ENCODE assay signal across 1 cellular context in genomic region chr11:115670538-115671200, GRCh38.
A peak's percentile ranks its signal among the peaks of the same experiment; 100 is the strongest.
TF ChIP-seq lines count a peak whose summit lies in the region.

No MANE protein-coding gene starts in this region.

TF ChIP-seq in HEK293, 187 proteins besides CTCF, POLR2A, EP300 and RAD21 (continued from another document and continues in another):
- TF ChIP-seq, protein P1, sequence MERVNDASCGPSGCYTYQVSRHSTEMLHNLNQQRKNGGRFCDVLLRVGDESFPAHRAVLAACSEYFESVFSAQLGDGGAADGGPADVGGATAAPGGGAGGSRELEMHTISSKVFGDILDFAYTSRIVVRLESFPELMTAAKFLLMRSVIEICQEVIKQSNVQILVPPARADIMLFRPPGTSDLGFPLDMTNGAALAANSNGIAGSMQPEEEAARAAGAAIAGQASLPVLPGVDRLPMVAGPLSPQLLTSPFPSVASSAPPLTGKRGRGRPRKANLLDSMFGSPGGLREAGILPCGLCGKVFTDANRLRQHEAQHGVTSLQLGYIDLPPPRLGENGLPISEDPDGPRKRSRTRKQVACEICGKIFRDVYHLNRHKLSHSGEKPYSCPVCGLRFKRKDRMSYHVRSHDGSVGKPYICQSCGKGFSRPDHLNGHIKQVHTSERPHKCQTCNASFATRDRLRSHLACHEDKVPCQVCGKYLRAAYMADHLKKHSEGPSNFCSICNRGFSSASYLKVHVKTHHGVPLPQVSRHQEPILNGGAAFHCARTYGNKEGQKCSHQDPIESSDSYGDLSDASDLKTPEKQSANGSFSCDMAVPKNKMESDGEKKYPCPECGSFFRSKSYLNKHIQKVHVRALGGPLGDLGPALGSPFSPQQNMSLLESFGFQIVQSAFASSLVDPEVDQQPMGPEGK (tag by site-specific recombination; IDR thresholded peaks at IDR 0.05) = 0 out of 2 replicates have a peak, but pooled peaks have one; percentile 27
- TF ChIP-seq KLF10 (tag by site-specific recombination; IDR thresholded peaks at IDR 0.05) (no peak), ZIC2 (tag by site-specific recombination; IDR thresholded peaks at IDR 0.05) (peak; percentile 89), ZNF561 (tag by site-specific recombination; IDR thresholded peaks at IDR 0.05; ENCODE audit: borderline replicate concordance) (no peak), ELK4 (IDR thresholded peaks at IDR 0.05; ENCODE audit: borderline replicate concordance, low read depth, low read length) (no peak), ZNF560 (tag by site-specific recombination; IDR thresholded peaks at IDR 0.05; ENCODE audit: borderline replicate concordance) (no peak), ZNF704 (tag by site-specific recombination; IDR thresholded peaks at IDR 0.05) (no peak), ZNF529 (tag by site-specific recombination; IDR thresholded peaks at IDR 0.05; ENCODE audit: insufficient replicate concordance) (no peak), ZNF488 (tag by site-specific recombination; IDR thresholded peaks at IDR 0.05) (no peak), ZNF146 (tag by site-specific recombination; IDR thresholded peaks at IDR 0.05) (no peak), ZNF585B (tag by site-specific recombination; IDR thresholded peaks at IDR 0.05) (no peak), ZNF398 (tag by site-specific recombination; IDR thresholded peaks at IDR 0.05) (peak; percentile 71), ATF2 (tag by site-specific recombination; IDR thresholded peaks at IDR 0.05; ENCODE audit: low read depth) (no peak), ZNF692 (tag by site-specific recombination; IDR thresholded peaks at IDR 0.05) (no peak), OVOL3 (tag by site-specific recombination; IDR thresholded peaks at IDR 0.05) (no peak), ZNF23 (tag by site-specific recombination; IDR thresholded peaks at IDR 0.05; ENCODE audit: borderline replicate concordance) (no peak), ZNF76 (tag by site-specific recombination; IDR thresholded peaks at IDR 0.05; ENCODE audit: borderline replicate concordance, low read depth) (no peak), ZNF214 (tag by site-specific recombination; IDR thresholded peaks at IDR 0.05; ENCODE audit: borderline replicate concordance) (no peak), ZSCAN30 (tag by site-specific recombination; IDR thresholded peaks at IDR 0.05) (no peak), KLF8 (tag by site-specific recombination; IDR thresholded peaks at IDR 0.05) (no peak), REPIN1 (tag by site-specific recombination; IDR thresholded peaks at IDR 0.05; ENCODE audit: low read depth) (no peak), ZNF341 (tag by site-specific recombination; IDR thresholded peaks at IDR 0.05; ENCODE audit: low read depth) (no peak), ZNF311 (tag by site-specific recombination; IDR thresholded peaks at IDR 0.05; ENCODE audit: borderline replicate concordance) (no peak), ZBTB20 (tag by site-specific recombination; IDR thresholded peaks at IDR 0.05) (no peak), ZNF37A (tag by site-specific recombination; IDR thresholded peaks at IDR 0.05) (no peak), TRIM28 (IDR thresholded peaks at IDR 0.05; ENCODE audit: borderline replicate concordance, low read length) (peak; percentile 84), ZNF830 (tag by site-specific recombination; IDR thresholded peaks at IDR 0.05; ENCODE audit: low read depth) (no peak), ZNF239 (tag by site-specific recombination; IDR thresholded peaks at IDR 0.05) (no peak), ZNF510 (tag by site-specific recombination; IDR thresholded peaks at IDR 0.05; ENCODE audit: insufficient replicate concordance) (no peak), SP2 (tag by site-specific recombination; IDR thresholded peaks at IDR 0.05) (no peak), ZNF221 (tag by site-specific recombination; IDR thresholded peaks at IDR 0.05; ENCODE audit: borderline replicate concordance) (no peak), ZNF202 (tag by site-specific recombination; IDR thresholded peaks at IDR 0.05; ENCODE audit: borderline replicate concordance) (no peak), GLI2 (tag by site-specific recombination; IDR thresholded peaks at IDR 0.05; ENCODE audit: borderline replicate concordance, low read depth) (no peak), ZBTB8A (tag by site-specific recombination; IDR thresholded peaks at IDR 0.05) (peak; percentile 51), MEIS1 (CRISPR knock-in tag; IDR thresholded peaks at IDR 0.05; ENCODE audit: borderline replicate concordance) (no peak), SALL2 (tag by site-specific recombination; IDR thresholded peaks at IDR 0.05; ENCODE audit: borderline replicate concordance) (no peak), ZNF555 (tag by site-specific recombination; conservative IDR thresholded peaks at IDR 0.05) (no peak), ZNF707 (tag by site-specific recombination; IDR thresholded peaks at IDR 0.05) (no peak), ZBTB7A (tag by site-specific recombination; IDR thresholded peaks at IDR 0.05; ENCODE audit: low read depth) (no peak), ZBTB21 (tag by site-specific recombination; IDR thresholded peaks at IDR 0.05) (no peak)
- TF ChIP-seq, protein P2, sequence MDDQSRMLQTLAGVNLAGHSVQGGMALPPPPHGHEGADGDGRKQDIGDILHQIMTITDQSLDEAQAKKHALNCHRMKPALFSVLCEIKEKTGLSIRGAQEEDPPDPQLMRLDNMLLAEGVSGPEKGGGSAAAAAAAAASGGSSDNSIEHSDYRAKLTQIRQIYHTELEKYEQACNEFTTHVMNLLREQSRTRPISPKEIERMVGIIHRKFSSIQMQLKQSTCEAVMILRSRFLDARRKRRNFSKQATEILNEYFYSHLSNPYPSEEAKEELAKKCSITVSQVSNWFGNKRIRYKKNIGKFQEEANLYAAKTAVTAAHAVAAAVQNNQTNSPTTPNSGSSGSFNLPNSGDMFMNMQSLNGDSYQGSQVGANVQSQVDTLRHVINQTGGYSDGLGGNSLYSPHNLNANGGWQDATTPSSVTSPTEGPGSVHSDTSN (CRISPR knock-in tag; IDR thresholded peaks at IDR 0.05) = no peak
- TF ChIP-seq, protein P3, sequence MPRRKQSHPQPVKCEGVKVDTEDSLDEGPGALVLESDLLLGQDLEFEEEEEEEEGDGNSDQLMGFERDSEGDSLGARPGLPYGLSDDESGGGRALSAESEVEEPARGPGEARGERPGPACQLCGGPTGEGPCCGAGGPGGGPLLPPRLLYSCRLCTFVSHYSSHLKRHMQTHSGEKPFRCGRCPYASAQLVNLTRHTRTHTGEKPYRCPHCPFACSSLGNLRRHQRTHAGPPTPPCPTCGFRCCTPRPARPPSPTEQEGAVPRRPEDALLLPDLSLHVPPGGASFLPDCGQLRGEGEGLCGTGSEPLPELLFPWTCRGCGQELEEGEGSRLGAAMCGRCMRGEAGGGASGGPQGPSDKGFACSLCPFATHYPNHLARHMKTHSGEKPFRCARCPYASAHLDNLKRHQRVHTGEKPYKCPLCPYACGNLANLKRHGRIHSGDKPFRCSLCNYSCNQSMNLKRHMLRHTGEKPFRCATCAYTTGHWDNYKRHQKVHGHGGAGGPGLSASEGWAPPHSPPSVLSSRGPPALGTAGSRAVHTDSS (tag by site-specific recombination; IDR thresholded peaks at IDR 0.05) = no peak
- TF ChIP-seq, protein P4, sequence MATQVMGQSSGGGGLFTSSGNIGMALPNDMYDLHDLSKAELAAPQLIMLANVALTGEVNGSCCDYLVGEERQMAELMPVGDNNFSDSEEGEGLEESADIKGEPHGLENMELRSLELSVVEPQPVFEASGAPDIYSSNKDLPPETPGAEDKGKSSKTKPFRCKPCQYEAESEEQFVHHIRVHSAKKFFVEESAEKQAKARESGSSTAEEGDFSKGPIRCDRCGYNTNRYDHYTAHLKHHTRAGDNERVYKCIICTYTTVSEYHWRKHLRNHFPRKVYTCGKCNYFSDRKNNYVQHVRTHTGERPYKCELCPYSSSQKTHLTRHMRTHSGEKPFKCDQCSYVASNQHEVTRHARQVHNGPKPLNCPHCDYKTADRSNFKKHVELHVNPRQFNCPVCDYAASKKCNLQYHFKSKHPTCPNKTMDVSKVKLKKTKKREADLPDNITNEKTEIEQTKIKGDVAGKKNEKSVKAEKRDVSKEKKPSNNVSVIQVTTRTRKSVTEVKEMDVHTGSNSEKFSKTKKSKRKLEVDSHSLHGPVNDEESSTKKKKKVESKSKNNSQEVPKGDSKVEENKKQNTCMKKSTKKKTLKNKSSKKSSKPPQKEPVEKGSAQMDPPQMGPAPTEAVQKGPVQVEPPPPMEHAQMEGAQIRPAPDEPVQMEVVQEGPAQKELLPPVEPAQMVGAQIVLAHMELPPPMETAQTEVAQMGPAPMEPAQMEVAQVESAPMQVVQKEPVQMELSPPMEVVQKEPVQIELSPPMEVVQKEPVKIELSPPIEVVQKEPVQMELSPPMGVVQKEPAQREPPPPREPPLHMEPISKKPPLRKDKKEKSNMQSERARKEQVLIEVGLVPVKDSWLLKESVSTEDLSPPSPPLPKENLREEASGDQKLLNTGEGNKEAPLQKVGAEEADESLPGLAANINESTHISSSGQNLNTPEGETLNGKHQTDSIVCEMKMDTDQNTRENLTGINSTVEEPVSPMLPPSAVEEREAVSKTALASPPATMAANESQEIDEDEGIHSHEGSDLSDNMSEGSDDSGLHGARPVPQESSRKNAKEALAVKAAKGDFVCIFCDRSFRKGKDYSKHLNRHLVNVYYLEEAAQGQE (tag by site-specific recombination; IDR thresholded peaks at IDR 0.05) = no peak
- TF ChIP-seq, protein P5, sequence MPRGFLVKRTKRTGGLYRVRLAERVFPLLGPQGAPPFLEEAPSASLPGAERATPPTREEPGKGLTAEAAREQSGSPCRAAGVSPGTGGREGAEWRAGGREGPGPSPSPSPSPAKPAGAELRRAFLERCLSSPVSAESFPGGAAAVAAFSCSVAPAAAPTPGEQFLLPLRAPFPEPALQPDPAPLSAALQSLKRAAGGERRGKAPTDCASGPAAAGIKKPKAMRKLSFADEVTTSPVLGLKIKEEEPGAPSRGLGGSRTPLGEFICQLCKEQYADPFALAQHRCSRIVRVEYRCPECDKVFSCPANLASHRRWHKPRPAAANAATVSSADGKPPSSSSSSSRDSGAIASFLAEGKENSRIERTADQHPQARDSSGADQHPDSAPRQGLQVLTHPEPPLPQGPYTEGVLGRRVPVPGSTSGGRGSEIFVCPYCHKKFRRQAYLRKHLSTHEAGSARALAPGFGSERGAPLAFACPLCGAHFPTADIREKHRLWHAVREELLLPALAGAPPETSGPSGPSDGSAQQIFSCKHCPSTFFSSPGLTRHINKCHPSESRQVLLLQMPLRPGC (tag by site-specific recombination; IDR thresholded peaks at IDR 0.05) = no peak
